1 cellular context compared by ENCODE assay signal in the genomic region with DNA sequence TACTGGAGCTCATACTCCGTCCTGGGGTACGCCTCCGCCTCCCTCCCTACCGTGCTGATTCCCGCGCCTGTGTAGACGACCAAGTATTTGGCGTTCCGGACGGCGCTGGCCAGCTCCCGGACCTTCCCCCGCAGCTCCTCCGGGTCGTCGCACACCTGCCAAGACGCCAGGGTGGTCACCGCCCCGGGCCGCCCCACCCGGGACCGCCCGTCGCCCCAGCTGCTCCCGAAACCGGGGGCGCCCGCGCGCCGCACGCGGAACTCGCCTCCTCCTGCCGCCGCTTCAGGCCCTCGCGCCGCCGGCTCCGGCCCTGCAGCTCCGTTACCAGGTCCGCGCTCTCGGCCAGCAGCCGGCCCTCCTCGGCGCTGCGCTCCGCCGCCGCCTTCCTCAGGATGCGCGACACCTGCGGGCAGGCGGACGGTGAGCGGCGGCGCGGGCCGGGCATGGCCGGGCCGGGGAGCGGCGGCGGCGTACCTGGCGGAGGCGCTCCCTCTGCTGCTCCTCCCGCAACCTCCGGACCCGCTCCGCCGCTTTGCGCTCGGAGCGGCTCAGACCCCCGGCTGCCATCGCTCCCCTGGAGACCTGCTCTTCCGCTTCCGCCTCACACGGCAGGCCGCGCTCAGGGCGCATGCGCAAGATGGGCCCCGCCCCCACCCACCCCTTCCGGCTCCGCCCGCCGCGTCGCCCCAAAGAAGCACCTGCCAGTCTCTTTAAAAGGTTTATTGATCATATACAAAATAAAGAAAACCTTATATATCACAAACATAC.
TF ChIP-seq lines count a peak whose summit lies in the region.

TSS of gene SIRT7 (minus strand) at position 612 of the 768 bp plus-strand sequence. CDS start at position 567, 45 bp downstream.

TF ChIP-seq in GM12878, 131 proteins besides CTCF, POLR2A, EP300 and RAD21 (continued from another document):
- TF ChIP-seq, protein P1, sequence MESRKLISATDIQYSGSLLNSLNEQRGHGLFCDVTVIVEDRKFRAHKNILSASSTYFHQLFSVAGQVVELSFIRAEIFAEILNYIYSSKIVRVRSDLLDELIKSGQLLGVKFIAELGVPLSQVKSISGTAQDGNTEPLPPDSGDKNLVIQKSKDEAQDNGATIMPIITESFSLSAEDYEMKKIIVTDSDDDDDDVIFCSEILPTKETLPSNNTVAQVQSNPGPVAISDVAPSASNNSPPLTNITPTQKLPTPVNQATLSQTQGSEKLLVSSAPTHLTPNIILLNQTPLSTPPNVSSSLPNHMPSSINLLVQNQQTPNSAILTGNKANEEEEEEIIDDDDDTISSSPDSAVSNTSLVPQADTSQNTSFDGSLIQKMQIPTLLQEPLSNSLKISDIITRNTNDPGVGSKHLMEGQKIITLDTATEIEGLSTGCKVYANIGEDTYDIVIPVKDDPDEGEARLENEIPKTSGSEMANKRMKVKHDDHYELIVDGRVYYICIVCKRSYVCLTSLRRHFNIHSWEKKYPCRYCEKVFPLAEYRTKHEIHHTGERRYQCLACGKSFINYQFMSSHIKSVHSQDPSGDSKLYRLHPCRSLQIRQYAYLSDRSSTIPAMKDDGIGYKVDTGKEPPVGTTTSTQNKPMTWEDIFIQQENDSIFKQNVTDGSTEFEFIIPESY (IDR thresholded peaks at IDR 0.05) = no peak
- TF ChIP-seq NR2F1 (conservative IDR thresholded peaks at IDR 0.05) (peak; percentile 55; the same call in 1 of the 2 replicates), TAF1 (IDR thresholded peaks at IDR 0.05; ENCODE audit: borderline replicate concordance, low read depth, low read length) (peak; percentile 76), RELA (IDR thresholded peaks at IDR 0.05; ENCODE audit: borderline replicate concordance, partially characterized antibody) (no peak), ZNF24 (IDR thresholded peaks at IDR 0.05) (peak; percentile 46; the same call in 1 of the 2 replicates), BHLHE40 (IDR thresholded peaks at IDR 0.05; ENCODE audit: borderline replicate concordance in 1 of 2, low read depth in 2 of 2, low read length in 1 of 2) (peak in 1 of 2 experiments; percentile 56; a peak in 2 of 4 replicates), JUNB (IDR thresholded peaks at IDR 0.05) (no peak), E2F8 (IDR thresholded peaks at IDR 0.05; ENCODE audit: low read depth, partially characterized antibody) (no peak), ZNF207 (IDR thresholded peaks at IDR 0.05; ENCODE audit: borderline replicate concordance) (no peak), ATF7 (IDR thresholded peaks at IDR 0.05; ENCODE audit: low read depth) (no peak), NRF1 (conservative IDR thresholded peaks at IDR 0.05; ENCODE audit: low read depth, low read length) (peak; percentile 67), EGR1 (IDR thresholded peaks at IDR 0.05; ENCODE audit: borderline replicate concordance in 1 of 2, low read depth in 2 of 2, low read length in 2 of 2) (peak in 1 of 2 experiments; percentile 70; a peak in 1 of 3 replicates), ZNF384 (IDR thresholded peaks at IDR 0.05; ENCODE audit: borderline replicate concordance, low read depth, low read length) (no peak), CREM (IDR thresholded peaks at IDR 0.05; ENCODE audit: low read depth) (no peak), RUNX3 (IDR thresholded peaks at IDR 0.05; ENCODE audit: low read length) (no peak), SIN3A (IDR thresholded peaks at IDR 0.05; ENCODE audit: low read depth, low read length) (peak; percentile 39), ZNF592 (IDR thresholded peaks at IDR 0.05) (0 out of 2 replicates have a peak, but pooled peaks have one; percentile 42), ELK1 (IDR thresholded peaks at IDR 0.05; ENCODE audit: low read depth, low read length) (peak; percentile 43; the same call in 1 of the 2 replicates), NFYA (IDR thresholded peaks at IDR 0.05; ENCODE audit: borderline replicate concordance, low read depth, low read length) (no peak), POLR2AphosphoS2 (IDR thresholded peaks at IDR 0.05; ENCODE audit: low read depth, low read length) (peak; percentile 91), BCL3 (IDR thresholded peaks at IDR 0.05; ENCODE audit: borderline replicate concordance, insufficient read depth, low read depth, low read length, poor library complexity, severe bottlenecking) (no peak), ZZZ3 (IDR thresholded peaks at IDR 0.05; ENCODE audit: control insufficient read depth, insufficient read length, low read depth) (no peak)
- TF ChIP-seq, protein P2, sequence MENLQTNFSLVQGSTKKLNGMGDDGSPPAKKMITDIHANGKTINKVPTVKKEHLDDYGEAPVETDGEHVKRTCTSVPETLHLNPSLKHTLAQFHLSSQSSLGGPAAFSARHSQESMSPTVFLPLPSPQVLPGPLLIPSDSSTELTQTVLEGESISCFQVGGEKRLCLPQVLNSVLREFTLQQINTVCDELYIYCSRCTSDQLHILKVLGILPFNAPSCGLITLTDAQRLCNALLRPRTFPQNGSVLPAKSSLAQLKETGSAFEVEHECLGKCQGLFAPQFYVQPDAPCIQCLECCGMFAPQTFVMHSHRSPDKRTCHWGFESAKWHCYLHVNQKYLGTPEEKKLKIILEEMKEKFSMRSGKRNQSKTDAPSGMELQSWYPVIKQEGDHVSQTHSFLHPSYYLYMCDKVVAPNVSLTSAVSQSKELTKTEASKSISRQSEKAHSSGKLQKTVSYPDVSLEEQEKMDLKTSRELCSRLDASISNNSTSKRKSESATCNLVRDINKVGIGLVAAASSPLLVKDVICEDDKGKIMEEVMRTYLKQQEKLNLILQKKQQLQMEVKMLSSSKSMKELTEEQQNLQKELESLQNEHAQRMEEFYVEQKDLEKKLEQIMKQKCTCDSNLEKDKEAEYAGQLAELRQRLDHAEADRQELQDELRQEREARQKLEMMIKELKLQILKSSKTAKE (IDR thresholded peaks at IDR 0.05; ENCODE audit: low read depth, poor library complexity, severe bottlenecking) = no peak
- TF ChIP-seq, protein P3, sequence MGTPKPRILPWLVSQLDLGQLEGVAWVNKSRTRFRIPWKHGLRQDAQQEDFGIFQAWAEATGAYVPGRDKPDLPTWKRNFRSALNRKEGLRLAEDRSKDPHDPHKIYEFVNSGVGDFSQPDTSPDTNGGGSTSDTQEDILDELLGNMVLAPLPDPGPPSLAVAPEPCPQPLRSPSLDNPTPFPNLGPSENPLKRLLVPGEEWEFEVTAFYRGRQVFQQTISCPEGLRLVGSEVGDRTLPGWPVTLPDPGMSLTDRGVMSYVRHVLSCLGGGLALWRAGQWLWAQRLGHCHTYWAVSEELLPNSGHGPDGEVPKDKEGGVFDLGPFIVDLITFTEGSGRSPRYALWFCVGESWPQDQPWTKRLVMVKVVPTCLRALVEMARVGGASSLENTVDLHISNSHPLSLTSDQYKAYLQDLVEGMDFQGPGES (IDR thresholded peaks at IDR 0.05) = no peak
